Comparison of ENCODE assay signal across 9 cellular contexts in genomic region chr10:21532694-21533576, GRCh38. TPM values are rescaled to one million over a fixed set of nuclear protein-coding genes. Genes with fewer than 3 reads are reported as not detected.
DNase-seq lines count a peak whose midpoint lies in the region; ATAC-seq and TF ChIP-seq lines count a peak whose summit lies in the region.
"Had no signal": no experiment of that assay in that cellular context is flagged by ENCODE, and none has a peak within 500 bp of the region (broad histone marks: within the 10 kb centered on the region; RNA-seq: fewer than 3 reads in every experiment).

No MANE protein-coding gene starts in this region.

- H3K9ac ChIP-seq in mammary epithelial cell (ENCODE audit: insufficient read depth, low read length): peak overlapping the region; percentile 86
- H3K9ac ChIP-seq in mucosa of rectum (ENCODE audit: low read depth in 1 of 2, low read length in 2 of 2): peak overlapping the region; percentile 88 to 92

- H3K79me2 ChIP-seq in mammary epithelial cell (ENCODE audit: insufficient read depth, low read length): peaks cover 31% of the 10 kb centered on the region

- H3K4me1 Mint-ChIP-seq in CD14-positive monocyte: peaks cover 32% of the 10 kb centered on the region

- CTCF ChIA-PET in mammary epithelial cell (lab: Charles Lee; ENCODE audit: low non-redundant PET): interaction anchor here (0.7 kb wide), 1 partner anchor 14 kb away, joined by 3 read pairs; no protein-coding TSS in a partner anchor

- H3K9me3 ChIP-seq in KOPT-K1 (ENCODE audit: insufficient read depth, low read length, poor library complexity, severe bottlenecking) (no peaks in the 10 kb centered on the region), mammary epithelial cell (replicated peaks; ENCODE audit: insufficient read depth, low read length) (no peaks in the 10 kb centered on the region), mucosa of rectum (ENCODE audit: control insufficient read depth in 2 of 2, low read length in 2 of 2) (no peaks in the 10 kb centered on the region)

- H3K36me3 ChIP-seq in KOPT-K1 (ENCODE audit: insufficient read depth, low read length) (peaks cover 16% of the 10 kb centered on the region), mammary epithelial cell (ENCODE audit: insufficient read depth, low read length) (peaks cover 2% of the 10 kb centered on the region), mucosa of rectum (ENCODE audit: control insufficient read depth in 2 of 2, insufficient read depth in 2 of 2, low read length in 2 of 2) (no peaks in the 10 kb centered on the region)

- peak; percentile 2 for ATAC-seq in GM18909 (IDR thresholded peaks at IDR 0.05; ENCODE audit: poor library complexity, unreplicated experiment)

- DNase-seq in CD14-positive monocyte (ENCODE audit: low spot score) (no peak), mammary epithelial cell (no peak), kidney tubule cell (ENCODE audit: low spot score) (no peak), SW480 (ENCODE audit: low spot score) (no peak)
- DNase-seq in stimulated activated CD4-positive, alpha-beta T cell treated with anti-CD3 and anti-CD28 coated beads, Interleukin-2, amount 100 ng/mL, for 48 hours: no peak

- peak overlapping the region; percentile 47 to 63 (median 59) for H3K4me3 ChIP-seq in mammary epithelial cell (replicated peaks in 1 of 3; ENCODE audit: insufficient read depth in 1 of 3, low read depth in 2 of 3, low read length in 3 of 3)
- H3K4me3 ChIP-seq in mucosa of rectum (ENCODE audit: low read length in 2 of 2): peak overlapping the region; percentile 87 to 89

- H3K27me3 Mint-ChIP-seq in CD14-positive monocyte (ENCODE audit: low read depth in 3 of 3): no peaks in the 10 kb centered on the region

- peak overlapping the region; percentile 95 to 98 for H3K4me3 Mint-ChIP-seq in CD14-positive monocyte

- peak overlapping the region; percentile 94 for H2AFZ ChIP-seq in mammary epithelial cell (ENCODE audit: low read depth, low read length)

- dilution Hi-C loops in mammary epithelial cell (cut with HindIII; ENCODE audit: low sequenced_read_pairs): no loop called here

- H3K4me2 ChIP-seq in mammary epithelial cell (ENCODE audit: insufficient read depth, low read depth, low read length): peak overlapping the region; percentile 97

- H3K27me3 ChIP-seq in mammary epithelial cell (ENCODE audit: insufficient read depth, low read length) (no peaks in the 10 kb centered on the region), mucosa of rectum (ENCODE audit: control insufficient read depth in 2 of 2, insufficient read depth in 2 of 2, low read length in 2 of 2) (peaks cover 0 to 3% of the 10 kb centered on the region in 2 donors)

- H3K9me3 Mint-ChIP-seq in CD14-positive monocyte: peaks cover 0 to 2% (median 0%) of the 10 kb centered on the region in 7 donors

- no TSS peak for BruUV-seq in mammary epithelial cell (replicated peaks; lab: Mats Ljungman, UMichigan)

- H4K20me1 ChIP-seq in mammary epithelial cell (ENCODE audit: insufficient read depth, low read length): no peaks in the 10 kb centered on the region

- H3K27ac ChIP-seq in KOPT-K1 (ENCODE audit: low read depth, low read length, poor library complexity, severe bottlenecking) (peak overlapping the region; percentile 93), mammary epithelial cell (ENCODE audit: insufficient read depth, low read depth, low read length) (peak overlapping the region; percentile 74), mucosa of rectum (ENCODE audit: low read depth in 2 of 2, low read length in 2 of 2) (peak overlapping the region; percentile 96 to 98)

- in situ Hi-C loops in mammary epithelial cell (cut with MboI; ENCODE audit: low sequenced_read_pairs in 2 of 2): no loop called here

- no peak for TF ChIP-seq CTCF in CD14-positive monocyte (IDR thresholded peaks at IDR 0.05)
- no peak for TF ChIP-seq CTCF in mammary epithelial cell (conservative IDR thresholded peaks at IDR 0.05 in 1 of 2, IDR thresholded peaks at IDR 0.05 in 1 of 2; ENCODE audit: extremely low read depth in 1 of 2, insufficient read depth in 1 of 2, low read depth in 1 of 2, low read length in 2 of 2)

- intact Hi-C loops in CD14-positive monocyte (cut with micrococcal nuclease) (loop anchor here in 1 of 2 donors (10.0 kb wide), 3 partner anchors 692 to 1912 kb away; partner anchors contain the start of gene BMI1), mammary epithelial cell (cut with micrococcal nuclease) (loop anchor here (1.0 to 5.0 kb wide), 2 partner anchors 15 to 419 kb away; no protein-coding TSS in a partner anchor)

- peak overlapping the region; percentile 75 to 95 (median 92) for H3K27ac Mint-ChIP-seq in CD14-positive monocyte

- peaks cover 5 to 14% of the 10 kb centered on the region in 2 donors for H3K36me3 Mint-ChIP-seq in CD14-positive monocyte

- 5% methylated on average over 17 of the region's 17 CpGs for WGBS in mammary epithelial cell (ENCODE audit: low coverage, missing lambda C conversion rate)

- H3K4me1 ChIP-seq in mammary epithelial cell (ENCODE audit: insufficient read depth, low read length) (peaks cover 12% of the 10 kb centered on the region), mucosa of rectum (ENCODE audit: control insufficient read depth in 2 of 2, insufficient read depth in 2 of 2, low read length in 2 of 2) (peaks cover 0 to 6% of the 10 kb centered on the region in 2 donors)

RNA-seq across cellular contexts. Expression of gene MLLT10, which starts 1.1 kb away (rescaled TPM):
- polyA plus RNA-seq in CD14-positive monocyte (1 to 10 TPM; 4.9 to 7.5 TPM), mammary epithelial cell (22.9 TPM)
- total RNA-seq in mammary epithelial cell: 10 to 100 TPM; 33.7 to 38.2 TPM
- 13.9 TPM for polyA minus RNA-seq in mammary epithelial cell

RNA-seq across cellular contexts. Expression of gene SKIDA1, which starts 7.5 kb away (rescaled TPM):
- polyA plus RNA-seq in CD14-positive monocyte (under 1 TPM in 1 of 2 donors, not detected in 1; 0.04 TPM), mammary epithelial cell (0.16 TPM)
- 1 to 10 TPM; 1.3 to 1.5 TPM for total RNA-seq in mammary epithelial cell
- not detected for polyA minus RNA-seq in mammary epithelial cell
- total RNA-seq: T-helper 1 cell treated with Interleukin-12 subunit alpha and Interleukin-12 subunit beta and Interleukin-4 antibody, amounts not matched to agents 30 ng/mL and 1 ng/mL, for 36 hours had no signal
